Comparison of ENCODE assay signal across 9 cellular contexts in genomic region chr1:119004781-119005180, GRCh38. TPM values are rescaled to one million over a fixed set of nuclear protein-coding genes. Genes with fewer than 3 reads are reported as not detected.
"Had no signal": no experiment of that assay in that cellular context is flagged by ENCODE, and none has a peak within 500 bp of the region (broad histone marks: within the 10 kb centered on the region; RNA-seq: fewer than 3 reads in every experiment).

No MANE protein-coding gene starts in this region.

- H3K4me3 Mint-ChIP-seq: HFFc6 had no signal

- H3K27ac ChIP-seq: GM23248 had no signal

- H3K4me1 ChIP-seq: HAP-1 had no signal

- H3K4me3 ChIP-seq: GM23248, HAP-1, K562 had no signal

- H3K27ac Mint-ChIP-seq: HFFc6 had no signal

- FAIRE-seq: HTR-8/SVneo, K562 had no signal

- DNase-seq: GM23248, GOT3, HFFc6, IMR-90 had no signal

- H3K36me3 ChIP-seq: HAP-1 had no signal

- ATAC-seq: HCT116, K562 had no signal

- H3K9me3 ChIP-seq: HAP-1 had no signal

RNA-seq across cellular contexts. Expression of gene TBX15, which starts 16.6 kb away (rescaled TPM):
- total RNA-seq: H4, IMR-90 had no signal
